In the genomic region with DNA sequence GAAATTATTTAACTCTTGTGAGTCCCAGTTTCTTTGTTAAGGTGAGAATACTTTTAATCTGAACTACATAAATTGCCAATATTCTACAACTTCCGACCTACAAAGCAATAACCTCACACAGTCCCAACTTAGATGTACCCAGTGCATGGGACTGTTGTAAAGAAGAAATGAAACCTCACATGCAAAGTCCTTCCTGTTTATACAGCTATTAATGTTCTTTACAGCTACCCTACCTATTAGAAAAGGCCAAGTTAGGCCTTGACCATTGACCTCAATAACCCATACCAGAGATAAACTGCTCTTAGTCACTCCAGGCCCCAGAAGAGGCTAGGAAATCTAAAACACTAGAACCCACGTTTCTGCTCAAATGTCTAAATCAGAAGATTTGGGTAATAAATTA, we compare ENCODE assay signal across 17 cellular contexts.
DNase-seq lines count a peak whose midpoint lies in the region; ATAC-seq, FAIRE-seq and TF ChIP-seq lines count a peak whose summit lies in the region.
"Had no signal": no experiment of that assay in that cellular context is flagged by ENCODE, and none has a peak within 500 bp of the region (broad histone marks: within the 10 kb centered on the region; RNA-seq: fewer than 3 reads in every experiment).

No MANE protein-coding gene starts in this region.

- DNase-seq in GM12891 (ENCODE audit: insufficient read length, low spot score) (no peak), NCI-H748 (lab: John Stamatoyannopoulos, UW; ENCODE audit: unreplicated experiment) (no peak), GM03348 (ENCODE audit: low spot score) (no peak)
- DNase-seq in stimulated activated CD4-positive, alpha-beta T cell treated with anti-CD3 and anti-CD28 coated beads, Interleukin-4, amount 100 ng/mL, for 24 hours, result no peak
- no peak for DNase-seq in activated CD8-positive, alpha-beta memory T cell treated with anti-CD3 and anti-CD28 coated beads, Interleukin-2, amount 50 U/mL, for 48 hours
- DNase-seq: activated gamma-delta T cell; GM23248; KG1; NCI-H510A; right cardiac atrium; stimulated activated CD4-positive, alpha-beta T cell treated with anti-CD3 and anti-CD28 coated beads, Interleukin-2, amount 100 ng/mL, for 24 hours; upper lobe of right lung; WERI-Rb-1 had no signal

- no peak for FAIRE-seq in GM12891 (lab: Jason Lieb, UNC)
- FAIRE-seq: colon had no signal

- TF ChIP-seq POLR2A in GM12891 (IDR thresholded peaks at IDR 0.05; ENCODE audit: low read depth, low read length), result no peak

- ATAC-seq in GM19351 (IDR thresholded peaks at IDR 0.05; ENCODE audit: unreplicated experiment) (peak; percentile 91), HG02623 (IDR thresholded peaks at IDR 0.05; ENCODE audit: unreplicated experiment) (peak; percentile 90), HG03354 (IDR thresholded peaks at IDR 0.05; ENCODE audit: poor library complexity, severe bottlenecking, unreplicated experiment) (peak; percentile 74)
- ATAC-seq: right cardiac atrium, upper lobe of right lung had no signal

TF ChIP-seq in GM12891, 5 proteins besides CTCF, POLR2A, EP300 and RAD21:
- no peak for TF ChIP-seq PAX5 (IDR thresholded peaks at IDR 0.05; ENCODE audit: insufficient read depth, low read length, severe bottlenecking)
- TF ChIP-seq SPI1 (IDR thresholded peaks at IDR 0.05; ENCODE audit: low read depth, low read length), result peak; percentile 74
